Comparison of ENCODE assay signal across 21 cellular contexts in the genomic region with DNA sequence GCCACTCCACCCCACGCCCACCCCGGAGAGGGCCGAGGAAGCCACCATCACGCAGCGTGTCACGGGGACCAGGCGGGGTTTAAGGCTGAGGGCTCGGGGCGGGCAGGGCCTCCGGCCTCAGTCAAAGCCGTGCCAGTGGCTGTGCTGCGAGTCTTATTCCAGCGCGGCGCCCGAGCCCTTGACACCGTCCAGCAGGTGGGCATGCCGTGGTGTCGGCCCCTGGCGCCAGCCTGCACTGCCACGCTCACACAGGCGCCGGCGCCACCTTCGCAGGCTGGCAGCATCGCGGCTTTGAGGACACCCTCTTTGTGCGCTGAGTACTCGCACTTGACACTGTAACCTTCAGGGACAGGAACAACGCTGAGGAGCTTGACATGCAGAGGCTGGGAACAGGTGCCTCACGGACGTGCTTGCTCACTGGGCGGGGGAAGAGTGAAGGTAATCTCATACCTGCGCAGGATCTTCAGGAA.
"Had no signal": no experiment of that assay in that cellular context is flagged by ENCODE, and none has a peak within 500 bp of the region (broad histone marks: within the 10 kb centered on the region; RNA-seq: fewer than 3 reads in every experiment).

No MANE protein-coding gene starts in this region.

- H3K9me3 Mint-ChIP-seq: memory B cell; naive thymus-derived CD4-positive, alpha-beta T cell; stimulated activated effector memory CD8-positive, alpha-beta T cell treated with anti-CD3 and anti-CD28 coated beads, Interleukin-12 subunit alpha, Interleukin-12 subunit beta, amount 100 ng/mL, for 72 hours had no signal

- H3K27me3 Mint-ChIP-seq: memory B cell had no signal

- H3K36me3 ChIP-seq: gastrocnemius medialis, left ventricle myocardium inferior, pancreas, uterus had no signal

- H3K27me3 ChIP-seq: gastrocnemius medialis, pancreas, uterus had no signal

- H3K27ac Mint-ChIP-seq: memory B cell; naive thymus-derived CD4-positive, alpha-beta T cell; stimulated activated effector memory CD8-positive, alpha-beta T cell treated with anti-CD3 and anti-CD28 coated beads, Interleukin-12 subunit alpha, Interleukin-12 subunit beta, amount 100 ng/mL, for 72 hours had no signal

- DNase-seq: activated CD4-positive, CD25-positive, alpha-beta regulatory T cell treated with anti-CD3 and anti-CD28 coated beads, Interleukin-2, amount 50 U/mL, for 72 hours; activated CD8-positive, alpha-beta memory T cell treated with anti-CD3 and anti-CD28 coated beads for 24 hours; activated CD8-positive, alpha-beta memory T cell treated with anti-CD3 and anti-CD28 coated beads, Interleukin-2, amount 50 U/mL, for 48 hours; activated effector memory CD4-positive, alpha-beta T cell treated with Interleukin-2 at 50 U/mL for 16 hours; activated naive CD4-positive, alpha-beta T cell treated with anti-CD3 and anti-CD28 coated beads, Interleukin-2, amount 50 U/mL, for 16 hours; activated T-cell treated with anti-CD3 and anti-CD28 coated beads, Interleukin-2, amount 50 U/mL, for 48 hours; aorta; effector CD4-positive, alpha-beta T cell; gastrocnemius medialis; head of caudate nucleus; left ventricle myocardium inferior; naive thymus-derived CD4-positive, alpha-beta T cell; stimulated activated CD4-positive, alpha-beta T cell treated with anti-CD3 and anti-CD28 coated beads, Interleukin-4, amount 100 ng/mL, for 24 hours; T-helper 2 cell; uterus had no signal

- H3K4me2 ChIP-seq: smooth muscle cell had no signal

- H3K4me3 Mint-ChIP-seq: memory B cell; naive thymus-derived CD4-positive, alpha-beta T cell; stimulated activated effector memory CD8-positive, alpha-beta T cell treated with anti-CD3 and anti-CD28 coated beads, Interleukin-12 subunit alpha, Interleukin-12 subunit beta, amount 100 ng/mL, for 72 hours had no signal

- H3K9me3 ChIP-seq: gastrocnemius medialis, left ventricle myocardium inferior, pancreas, uterus had no signal

- ATAC-seq: gastrocnemius medialis; naive thymus-derived CD4-positive, alpha-beta T cell; sciatic nerve had no signal

- FAIRE-seq: pancreas had no signal

- H3K4me1 ChIP-seq: gastrocnemius medialis, left ventricle myocardium inferior, pancreas, uterus had no signal

- H3K27ac ChIP-seq: gastrocnemius medialis, left ventricle myocardium inferior, pancreas, uterus, VCaP had no signal

- H3K4me3 ChIP-seq: gastrocnemius medialis, left ventricle myocardium inferior, pancreas, smooth muscle cell, uterus had no signal

- H3K4me1 Mint-ChIP-seq: memory B cell; naive thymus-derived CD4-positive, alpha-beta T cell had no signal
